Comparison of ENCODE assay signal across 27 cellular contexts in genomic region chr15:71667228-71667627, GRCh38.
"Had no signal": no experiment of that assay in that cellular context is flagged by ENCODE, and none has a peak within 500 bp of the region (broad histone marks: within the 10 kb centered on the region; RNA-seq: fewer than 3 reads in every experiment).

No MANE protein-coding gene starts in this region.

- H3K36me3 ChIP-seq: neural progenitor cell, ovary, sigmoid colon, stomach, thoracic aorta, thyroid gland, tibial nerve, upper lobe of left lung, vagina had no signal

- H3K4me1 Mint-ChIP-seq: natural killer cell; neural progenitor cell; stimulated activated effector memory CD8-positive, alpha-beta T cell treated with anti-CD3 and anti-CD28 coated beads, Interleukin-12 subunit alpha, Interleukin-12 subunit beta, amount 100 ng/mL, for 72 hours; stimulated activated naive B cell treated with anti-CD40 and anti-IgM and Interleukin-4, amounts not matched to agents 10 μg/mL and 1 μg/mL and 100 μg/mL, for 72 hours had no signal

- H2AFZ ChIP-seq: neural progenitor cell, parathyroid adenoma had no signal

- H3K27me3 ChIP-seq: neural progenitor cell, ovary, sigmoid colon, stomach, thyroid gland, tibial nerve, upper lobe of left lung, vagina had no signal

- H3K4me1 ChIP-seq: neural progenitor cell, parathyroid adenoma, psoas muscle, thyroid gland, tibial nerve, upper lobe of left lung had no signal

- H3K4me3 Mint-ChIP-seq: natural killer cell; nephron; neural progenitor cell; stimulated activated effector memory CD8-positive, alpha-beta T cell treated with anti-CD3 and anti-CD28 coated beads, Interleukin-12 subunit alpha, Interleukin-12 subunit beta, amount 100 ng/mL, for 72 hours; stimulated activated naive B cell treated with anti-CD40 and anti-IgM and Interleukin-4, amounts not matched to agents 10 μg/mL and 1 μg/mL and 100 μg/mL, for 72 hours; stimulated activated naive CD8-positive, alpha-beta T cell treated with anti-CD3 and anti-CD28 coated beads, Interleukin-15, Interleukin-2, amounts not matched to agents 100 ng/mL and 50 ng/mL, for 24 hours had no signal

- H3K4me3 ChIP-seq: neural progenitor cell, ovary, psoas muscle, sigmoid colon, stomach, thoracic aorta, thyroid gland, tibial nerve, upper lobe of left lung, vagina had no signal

- H3K79me2 ChIP-seq: parathyroid adenoma had no signal

- H3K4me2 ChIP-seq: neural progenitor cell had no signal

- ATAC-seq: natural killer cell; psoas muscle; right cardiac atrium; stimulated activated effector memory CD8-positive, alpha-beta T cell treated with anti-CD3 and anti-CD28 coated beads, Interleukin-12 subunit alpha, Interleukin-12 subunit beta, amount 100 ng/mL, for 72 hours; stimulated activated naive B cell treated with anti-CD40 and anti-IgM and Interleukin-4, amounts not matched to agents 10 μg/mL and 1 μg/mL and 100 μg/mL, for 72 hours had no signal

- H3K9me3 Mint-ChIP-seq: natural killer cell; stimulated activated effector memory CD8-positive, alpha-beta T cell treated with anti-CD3 and anti-CD28 coated beads, Interleukin-12 subunit alpha, Interleukin-12 subunit beta, amount 100 ng/mL, for 72 hours had no signal

- H3K27ac ChIP-seq: neural progenitor cell, ovary, parathyroid adenoma, psoas muscle, sigmoid colon, stomach, thoracic aorta, thyroid gland, tibial nerve, upper lobe of left lung, vagina had no signal

- H3K9me3 ChIP-seq: ovary, psoas muscle, sigmoid colon, stomach, thoracic aorta, thyroid gland, upper lobe of left lung, vagina had no signal

- DNase-seq: natural killer cell; occipital lobe; ovary; posterior cingulate gyrus; psoas muscle; right cardiac atrium; sigmoid colon; small intestine; stimulated activated CD4-positive, alpha-beta T cell treated with anti-CD3 and anti-CD28 coated beads, Interleukin-15, amount 100 ng/mL, for 24 hours; stimulated activated CD4-positive, alpha-beta T cell treated with anti-CD3 and anti-CD28 coated beads, Interleukin-2, amount 100 ng/mL, for 24 hours; stimulated activated CD4-positive, alpha-beta T cell treated with anti-CD3 and anti-CD28 coated beads, Interleukin-2, amount 100 ng/mL, for 48 hours; stimulated activated CD4-positive, alpha-beta T cell treated with anti-CD3 and anti-CD28 coated beads, Interleukin-4, amount 100 ng/mL, for 24 hours; stimulated activated naive B cell treated with anti-CD40 and anti-IgM and Interleukin-4, amounts not matched to agents 10 μg/mL and 1 μg/mL and 100 μg/mL, for 72 hours; stimulated activated naive CD4-positive, alpha-beta T cell treated with Interleukin-2 at 50 U/mL for 16 hours; stomach; thyroid gland; trophoblast cell; upper lobe of left lung had no signal

- H3K27ac Mint-ChIP-seq: natural killer cell; nephron; neural progenitor cell; progenitor cell of endocrine pancreas; stimulated activated effector memory CD8-positive, alpha-beta T cell treated with anti-CD3 and anti-CD28 coated beads, Interleukin-12 subunit alpha, Interleukin-12 subunit beta, amount 100 ng/mL, for 72 hours; stimulated activated naive B cell treated with anti-CD40 and anti-IgM and Interleukin-4, amounts not matched to agents 10 μg/mL and 1 μg/mL and 100 μg/mL, for 72 hours; stimulated activated naive CD8-positive, alpha-beta T cell treated with anti-CD3 and anti-CD28 coated beads, Interleukin-15, Interleukin-2, amounts not matched to agents 100 ng/mL and 50 ng/mL, for 24 hours had no signal

- H3K9ac ChIP-seq: neural progenitor cell, parathyroid adenoma had no signal

- H3K36me3 Mint-ChIP-seq: natural killer cell; neural progenitor cell; stimulated activated effector memory CD8-positive, alpha-beta T cell treated with anti-CD3 and anti-CD28 coated beads, Interleukin-12 subunit alpha, Interleukin-12 subunit beta, amount 100 ng/mL, for 72 hours; stimulated activated naive B cell treated with anti-CD40 and anti-IgM and Interleukin-4, amounts not matched to agents 10 μg/mL and 1 μg/mL and 100 μg/mL, for 72 hours had no signal
